ENCODE assay signal across 8 cellular contexts in the genomic region with DNA sequence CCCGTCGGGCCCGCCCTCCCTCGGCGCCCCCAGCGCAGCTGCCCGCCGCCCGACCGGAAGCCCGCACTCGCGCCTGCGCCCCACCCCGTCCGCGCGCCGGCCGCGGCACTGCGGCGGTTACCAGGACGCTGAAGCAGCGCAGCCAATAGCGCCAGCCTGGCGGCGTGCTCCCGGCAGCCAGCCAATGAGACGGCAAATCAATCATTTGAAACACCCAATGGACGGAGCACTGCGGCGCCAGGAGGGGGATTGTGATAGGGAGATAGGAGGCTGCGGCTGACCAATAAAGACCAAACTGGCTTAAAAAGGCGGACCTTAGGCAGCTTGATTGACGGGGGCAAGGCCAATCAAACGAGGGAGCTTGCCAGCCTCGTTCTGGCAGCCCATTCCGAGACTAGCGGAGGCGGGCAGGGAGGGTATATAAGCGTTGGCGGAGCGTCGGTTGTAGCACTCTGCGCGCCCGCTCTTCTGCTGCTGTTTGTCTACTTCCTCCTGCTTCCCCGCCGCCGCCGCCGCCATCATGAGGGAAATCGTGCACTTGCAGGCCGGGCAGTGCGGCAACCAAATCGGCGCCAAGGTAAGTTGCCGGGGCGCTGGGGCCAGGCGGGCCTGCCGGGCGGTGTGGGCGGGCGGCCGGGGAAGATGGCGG. TPM values are rescaled to one million over a fixed set of nuclear protein-coding genes. Genes with fewer than 3 reads are reported as not detected.
DNase-seq lines count a peak whose midpoint lies in the region; ATAC-seq, FAIRE-seq and TF ChIP-seq lines count a peak whose summit lies in the region.

A gene (plus strand): TSS at position 447 of the 649 bp plus-strand sequence. CDS start 74 bp downstream, at position 521.

- H4K20me1 ChIP-seq in OCI-LY1 (ENCODE audit: insufficient read depth, low read length), result no peaks in the 10 kb centered on the region

- H3K4me1 ChIP-seq in HUES64 (ENCODE audit: insufficient read depth, low read length), result peaks cover 20% of the 10 kb centered on the region
- peaks cover 38% of the 10 kb centered on the region for H3K4me1 ChIP-seq in OCI-LY1 (ENCODE audit: insufficient read depth, low read length, severe bottlenecking)
- H3K4me1 ChIP-seq in mesodermal cell (ENCODE audit: control insufficient read depth, insufficient read depth, low read length, poor library complexity, severe bottlenecking), result peaks cover 12% of the 10 kb centered on the region

- H2AFZ ChIP-seq in OCI-LY1 (ENCODE audit: low read length), result no peak within 1 kb of the TSS

- H3K27me3 ChIP-seq in HUES64 (ENCODE audit: insufficient read depth, low read length) (no peaks in the 10 kb centered on the region), OCI-LY1 (ENCODE audit: insufficient read depth, low read length) (0 out of 2 replicates have a peak, but pooled peaks cover 6% of the 10 kb centered on the region)

- H3K4me3 Mint-ChIP-seq in Calu3 (ENCODE audit: low read depth, unreplicated experiment), result peak within 1 kb of the TSS; percentile 76

- peak; percentile 94 for DNase-seq in Calu3
- DNase-seq in activated CD8-positive, alpha-beta memory T cell treated with anti-CD3 and anti-CD28 coated beads, Interleukin-2, amount 50 U/mL, for 4 hours, result peak; percentile 94
- DNase-seq in stimulated activated CD8-positive, alpha-beta memory T cell treated with anti-CD3 and anti-CD28 coated beads, Interleukin-15, amount 100 ng/mL, for 4 hours (ENCODE audit: low read depth in 2 of 2), result peak; percentile 95 to 98

- H3K27ac ChIP-seq in HUES64 (ENCODE audit: low read depth, low read length) (peak within 1 kb of the TSS; percentile 95), OCI-LY1 (ENCODE audit: low read depth, low read length, poor library complexity, severe bottlenecking) (peak within 1 kb of the TSS; percentile 67), mesodermal cell (ENCODE audit: low read depth, low read length, severe bottlenecking) (peak within 1 kb of the TSS; percentile 91)

- ATAC-seq in GM21447 (IDR thresholded peaks at IDR 0.05; ENCODE audit: unreplicated experiment), result peak; percentile 73

- peak within 1 kb of the TSS; percentile 100 for H3K4me2 ChIP-seq in OCI-LY1 (ENCODE audit: low read length)

- H3K36me3 ChIP-seq in HUES64 (ENCODE audit: insufficient read depth, low read length), result peaks cover 22% of the 10 kb centered on the region
- peaks cover 28% of the 10 kb centered on the region for H3K36me3 ChIP-seq in OCI-LY1 (ENCODE audit: insufficient read depth, low read length)
- peaks cover 27% of the 10 kb centered on the region for H3K36me3 ChIP-seq in mesodermal cell (ENCODE audit: control insufficient read depth, insufficient read depth, low read length)

- intact Hi-C loops in Calu3 (cut with micrococcal nuclease; ENCODE audit: unreplicated experiment), result no loop called here

- under 1% methylated on average over 67 of the region's 67 CpGs for WGBS in HUES64
- 0 to 1% methylated on average over 48 to 62 of the region's 67 CpGs for WGBS in mesodermal cell (ENCODE audit: insufficient coverage in 2 of 2), 2 experiments

- H3F3A ChIP-seq in OCI-LY1 (ENCODE audit: insufficient read depth, low read length), result no peaks in the 10 kb centered on the region

- BruUV-seq in Calu3 (replicated peaks; lab: Mats Ljungman, UMichigan), result no TSS peak

- TF ChIP-seq CTCF in Calu3 (IDR thresholded peaks at IDR 0.05; ENCODE audit: unreplicated experiment), result no peak
- no peak for TF ChIP-seq CTCF in OCI-LY1 (IDR thresholded peaks at IDR 0.05; ENCODE audit: low read length)

- peak within 1 kb of the TSS; percentile 83 for H3K4me3 ChIP-seq in HUES64 (ENCODE audit: low read length)
- peak within 1 kb of the TSS; percentile 100 for H3K4me3 ChIP-seq in OCI-LY1 (ENCODE audit: low read depth, low read length, poor library complexity, severe bottlenecking)
- peak within 1 kb of the TSS; percentile 93 for H3K4me3 ChIP-seq in mesodermal cell (ENCODE audit: extremely low read depth, insufficient read depth, low read length, poor library complexity, severe bottlenecking)

- peak within 1 kb of the TSS; percentile 100 for H3K27ac Mint-ChIP-seq in Calu3 (ENCODE audit: unreplicated experiment)

- peaks cover 67% of the 10 kb centered on the region for H3K36me3 Mint-ChIP-seq in Calu3 (ENCODE audit: insufficient read depth, unreplicated experiment)

- CTCF ChIA-PET in Calu3 (lab: Charles Lee), result interaction anchor here (0.8 to 1.4 kb wide), 2 partner anchors 14 to 182 kb away, joined by 3 to 5 read pairs; a partner anchor contains a TSS

- H3K9ac ChIP-seq in HUES64 (ENCODE audit: low read depth, low read length) (peak within 1 kb of the TSS; percentile 89), OCI-LY1 (ENCODE audit: low read length) (peak within 1 kb of the TSS; percentile 99)

- peaks cover 28% of the 10 kb centered on the region for H3K4me1 Mint-ChIP-seq in Calu3 (ENCODE audit: low read depth, unreplicated experiment)

- no peaks in the 10 kb centered on the region for H3K9me2 ChIP-seq in OCI-LY1 (ENCODE audit: low read depth, low read length)

- FAIRE-seq in endometrium (lab: Jason Lieb, UNC), result peak; percentile 98

- H3K79me2 ChIP-seq in OCI-LY1 (ENCODE audit: insufficient read depth, low read length), result peaks cover 6% of the 10 kb centered on the region; the same call in 1 of the 2 replicates

- H3K27me3 Mint-ChIP-seq in Calu3 (ENCODE audit: unreplicated experiment), result peaks cover 12% of the 10 kb centered on the region

- H3K9me3 Mint-ChIP-seq in Calu3 (ENCODE audit: low read depth, unreplicated experiment), result no peaks in the 10 kb centered on the region

- H3K9me3 ChIP-seq in HUES64 (ENCODE audit: insufficient read depth, low read depth, low read length) (no peaks in the 10 kb centered on the region), OCI-LY1 (ENCODE audit: low read length) (no peaks in the 10 kb centered on the region), mesodermal cell (ENCODE audit: control insufficient read depth, low read length) (no peaks in the 10 kb centered on the region)

RNA-seq across cellular contexts. Expression of the gene that starts here (rescaled TPM):
- total RNA-seq in Calu3 (2022), result 360 and 383 TPM in 2 replicates
- polyA plus RNA-seq in HUES64 (2013, experiment 1 of 2), result 261 TPM
- 276 TPM for polyA plus RNA-seq in HUES64 (2013, experiment 2 of 2)
- polyA plus RNA-seq in mesodermal cell (2013, experiment 1 of 2), result 341 TPM
- polyA plus RNA-seq in mesodermal cell (2013, experiment 2 of 2), result 341 TPM

Comparison
In these comparisons a context has a peak if more than half of its experiments do, and no peak if none do; other contexts are left out.
1. Peak in every context shown above with its lines: DNase-seq, ATAC-seq, H3K4me3 ChIP-seq and H3K27ac ChIP-seq.